1 cellular context compared by ENCODE assay signal in genomic region chr22:30405731-30406130, GRCh38.
TF ChIP-seq lines count a peak whose summit lies in the region.

No MANE protein-coding gene starts in this region.

TF ChIP-seq in liver, 16 proteins besides CTCF, POLR2A, EP300 and RAD21 (continued from another document):
- TF ChIP-seq SP1 (IDR thresholded peaks at IDR 0.05) (peak; percentile 11), RXRA (IDR thresholded peaks at IDR 0.05) (peak in 1 of 2 donors; percentile 22), ZBTB33 (IDR thresholded peaks at IDR 0.05) (no peak)
TF ChIP-seq in liver: peak in this region for 3.
